ENCODE assay signal across 8 cellular contexts in the genomic region with DNA sequence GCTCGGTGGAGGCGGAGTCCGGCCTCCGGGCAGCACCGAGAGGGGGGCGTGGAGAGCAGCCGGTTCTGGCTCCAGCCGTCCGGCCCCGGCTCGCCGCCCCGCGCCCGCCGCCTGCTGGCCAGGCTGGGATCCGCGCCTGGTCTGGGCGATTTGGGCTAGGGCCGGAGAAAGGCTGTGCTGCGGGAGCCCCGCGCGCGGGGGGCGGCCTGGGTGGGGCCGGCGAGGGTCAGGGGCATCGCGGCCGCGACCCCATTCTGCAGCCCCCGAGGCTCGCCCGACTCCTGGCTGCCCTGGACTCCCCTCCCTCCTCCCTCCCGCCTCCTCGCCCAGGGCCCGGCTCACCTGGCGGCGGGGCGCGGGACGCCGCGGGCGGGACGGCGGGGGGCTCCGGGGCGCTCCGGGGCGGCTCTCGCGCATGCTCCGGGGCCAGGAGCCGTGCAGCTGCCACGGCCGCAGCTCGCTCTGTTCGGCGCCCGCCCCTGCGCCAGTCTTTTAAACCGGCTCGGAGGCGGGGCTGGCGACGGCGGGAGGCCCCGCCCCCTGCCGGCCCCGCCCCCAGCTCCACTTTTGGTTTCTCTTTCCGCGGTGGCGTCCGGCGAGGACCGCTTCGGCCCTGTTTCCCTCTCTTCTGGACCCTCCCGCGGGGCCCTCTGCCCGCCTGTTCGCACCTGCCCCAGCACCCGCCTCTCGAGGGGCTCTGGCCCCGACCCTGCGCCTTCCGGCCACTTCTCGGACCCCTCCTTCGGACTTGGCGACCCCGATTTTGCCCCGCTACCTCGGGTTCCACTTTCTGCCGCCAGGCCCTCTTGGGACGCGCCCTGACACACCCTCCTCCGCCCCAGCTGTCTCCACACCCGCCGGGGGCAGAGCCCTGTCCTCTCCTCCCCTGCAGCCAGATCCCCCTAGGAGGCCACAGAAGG. TPM values are rescaled to one million over a fixed set of nuclear protein-coding genes. Genes with fewer than 3 reads are reported as not detected.
DNase-seq lines count a peak whose midpoint lies in the region; ATAC-seq and TF ChIP-seq lines count a peak whose summit lies in the region.

A gene with protein sequence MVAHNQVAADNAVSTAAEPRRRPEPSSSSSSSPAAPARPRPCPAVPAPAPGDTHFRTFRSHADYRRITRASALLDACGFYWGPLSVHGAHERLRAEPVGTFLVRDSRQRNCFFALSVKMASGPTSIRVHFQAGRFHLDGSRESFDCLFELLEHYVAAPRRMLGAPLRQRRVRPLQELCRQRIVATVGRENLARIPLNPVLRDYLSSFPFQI (minus strand): TSS at position 468 of the 920 bp plus-strand sequence. CDS start 726 bp downstream, outside the sequence.

- H3K4me2 ChIP-seq in KMS-11: peak within 1 kb of the TSS; percentile 98

- peak within 1 kb of the TSS; percentile 48 for H3K27ac ChIP-seq in KMS-11
- H3K27ac ChIP-seq in RWPE2 (ENCODE audit: poor library complexity, severe bottlenecking): peak within 1 kb of the TSS; percentile 64
- peak within 1 kb of the TSS; percentile 88 for H3K27ac ChIP-seq in foreskin keratinocyte
- peak within 1 kb of the TSS; percentile 95 for H3K27ac ChIP-seq in stomach smooth muscle (ENCODE audit: low read length)

- peak within 1 kb of the TSS; percentile 77 for H2AFZ ChIP-seq in KMS-11 (ENCODE audit: low read depth)
- H2AFZ ChIP-seq in neuron (ENCODE audit: low read depth, low read length): peak within 1 kb of the TSS; percentile 76

- TF ChIP-seq CTCF in KMS-11 (conservative IDR thresholded peaks at IDR 0.05; ENCODE audit: low read depth, low read length) (peak; percentile 77), RWPE2 (IDR thresholded peaks at IDR 0.05; ENCODE audit: poor library complexity, severe bottlenecking) (peak; percentile 96), foreskin keratinocyte (conservative IDR thresholded peaks at IDR 0.05) (peak; percentile 94)

- no peaks in the 10 kb centered on the region for H3K9me3 ChIP-seq in RWPE2 (ENCODE audit: severe bottlenecking)
- H3K9me3 ChIP-seq in neuron (ENCODE audit: low read length): no peaks in the 10 kb centered on the region
- no peaks in the 10 kb centered on the region for H3K9me3 ChIP-seq in stomach smooth muscle (ENCODE audit: control insufficient read depth in 2 of 2, low read length in 2 of 2)

- ATAC-seq in GM21786 (IDR thresholded peaks at IDR 0.05; ENCODE audit: unreplicated experiment): peak; percentile 43
- ATAC-seq in RWPE2 (ENCODE audit: low read depth): peak; percentile 62
- peak; percentile 78 for ATAC-seq in foreskin keratinocyte

- H4K20me1 ChIP-seq in KMS-11 (ENCODE audit: insufficient read depth): no peaks in the 10 kb centered on the region

- H3K4me3 ChIP-seq in KMS-11 (IDR thresholded peaks at IDR 0.05; ENCODE audit: insufficient read depth, low read depth, low read length): no peak within 1 kb of the TSS
- peak within 1 kb of the TSS; percentile 93 for H3K4me3 ChIP-seq in RWPE2 (ENCODE audit: severe bottlenecking)
- H3K4me3 ChIP-seq in neuron (ENCODE audit: low read length): peak within 1 kb of the TSS; percentile 76
- H3K4me3 ChIP-seq in stomach smooth muscle (ENCODE audit: low read length in 2 of 2): peak within 1 kb of the TSS; percentile 73 to 85

- no peaks in the 10 kb centered on the region for H3K36me3 ChIP-seq in KMS-11 (ENCODE audit: insufficient read depth)
- no peaks in the 10 kb centered on the region for H3K36me3 ChIP-seq in RWPE2 (ENCODE audit: low read depth)
- H3K36me3 ChIP-seq in neuron (ENCODE audit: insufficient read depth, low read length): no peaks in the 10 kb centered on the region
- peaks cover 0 to 6% of the 10 kb centered on the region in 2 donors for H3K36me3 ChIP-seq in stomach smooth muscle (ENCODE audit: control insufficient read depth in 2 of 2, insufficient read depth in 2 of 2, low read length in 2 of 2)

- no peaks in the 10 kb centered on the region; the same call in 1 of the 2 replicates for H3K27me3 ChIP-seq in KMS-11 (ENCODE audit: insufficient read depth, low read depth)
- H3K27me3 ChIP-seq in RWPE2 (ENCODE audit: insufficient read depth, poor library complexity, severe bottlenecking): no peaks in the 10 kb centered on the region
- no peaks in the 10 kb centered on the region for H3K27me3 ChIP-seq in foreskin keratinocyte
- no peaks in the 10 kb centered on the region for H3K27me3 ChIP-seq in neuron (ENCODE audit: insufficient read depth, low read length)
- no peaks in the 10 kb centered on the region for H3K27me3 ChIP-seq in stomach smooth muscle (ENCODE audit: control insufficient read depth in 1 of 2, insufficient read depth in 2 of 2, low read length in 2 of 2)

- DNase-seq in EH (ENCODE audit: low read depth) (peak; percentile 88), RWPE2 (ENCODE audit: low spot score) (no peak), foreskin keratinocyte (peak in 1 of 2 donors; percentile 73)
- DNase-seq in activated effector memory CD4-positive, alpha-beta T cell treated with anti-CD3 and anti-CD28 coated beads, Interleukin-2, amount 50 U/mL, for 16 hours: peak; percentile 96

- H3K4me1 ChIP-seq in KMS-11 (ENCODE audit: low read depth, poor library complexity, severe bottlenecking) (peaks cover 34% of the 10 kb centered on the region), RWPE2 (ENCODE audit: insufficient read depth, poor library complexity, severe bottlenecking) (no peaks in the 10 kb centered on the region), foreskin keratinocyte (peaks cover 5% of the 10 kb centered on the region), neuron (ENCODE audit: insufficient read depth, low read length) (peaks cover 14% of the 10 kb centered on the region), stomach smooth muscle (ENCODE audit: control insufficient read depth, insufficient read depth, low read length) (peaks cover 42% of the 10 kb centered on the region)

- H3K79me2 ChIP-seq in KMS-11 (ENCODE audit: insufficient read depth, low read depth): no peaks in the 10 kb centered on the region

- H3K9ac ChIP-seq in KMS-11 (peak within 1 kb of the TSS; percentile 77), stomach smooth muscle (ENCODE audit: low read length in 2 of 2) (peak within 1 kb of the TSS; percentile 88 to 91)

RNA-seq across cellular contexts. Expression of the gene that starts here (rescaled TPM):
- 5.2 and 6.3 TPM in 2 replicates for total RNA-seq in foreskin keratinocyte
- polyA plus RNA-seq in foreskin keratinocyte: 8.8 and 13.1 TPM in 2 replicates
